ENCODE assay signal across 17 cellular contexts in the genomic region with DNA sequence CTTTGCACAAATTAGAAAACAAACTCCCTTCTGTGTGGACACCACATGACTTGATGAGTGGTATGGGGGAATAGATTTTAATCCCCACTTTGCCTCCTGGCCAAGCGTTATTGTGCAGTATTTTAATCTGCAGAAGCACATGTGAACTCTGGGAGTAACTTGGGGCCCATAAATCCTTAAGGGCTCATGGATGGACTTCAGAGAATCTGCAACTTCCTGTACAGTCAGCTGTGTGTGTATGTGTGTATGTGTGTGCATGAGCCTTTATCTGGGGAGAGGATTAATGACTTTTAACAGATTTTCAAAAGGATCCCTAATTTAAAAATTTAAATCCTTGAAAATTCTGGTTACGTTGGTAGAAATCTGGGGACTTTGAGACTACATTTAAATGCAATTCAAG.
"Had no signal": no experiment of that assay in that cellular context is flagged by ENCODE, and none has a peak within 500 bp of the region (broad histone marks: within the 10 kb centered on the region; RNA-seq: fewer than 3 reads in every experiment).

No MANE protein-coding gene starts in this region.

- FAIRE-seq: kidney had no signal

- H3K27me3 Mint-ChIP-seq: naive thymus-derived CD4-positive, alpha-beta T cell had no signal

- H3K27ac ChIP-seq: colonic mucosa, esophagus squamous epithelium, foreskin keratinocyte, hepatocyte, ovary, tibial artery, upper lobe of left lung, uterus had no signal

- H3K9me3 ChIP-seq: colonic mucosa, esophagus squamous epithelium, ovary, tibial artery, upper lobe of left lung, uterus had no signal

- H3K4me3 ChIP-seq: colonic mucosa, esophagus squamous epithelium, hepatocyte, ovary, smooth muscle cell, tibial artery, upper lobe of left lung, uterus had no signal

- H3K27me3 ChIP-seq: colonic mucosa, esophagus squamous epithelium, hepatocyte, ovary, tibial artery, upper lobe of left lung, uterus had no signal

- H3K36me3 ChIP-seq: colonic mucosa, esophagus squamous epithelium, ovary, tibial artery, upper lobe of left lung had no signal

- H3K9me3 Mint-ChIP-seq: naive thymus-derived CD4-positive, alpha-beta T cell had no signal

- DNase-seq: colonic mucosa; dermis blood vessel endothelial cell; esophagus squamous epithelium; foreskin keratinocyte; head of caudate nucleus; kidney; left colon; naive thymus-derived CD4-positive, alpha-beta T cell; ovary; right cardiac atrium; stimulated activated CD4-positive, alpha-beta T cell treated with anti-CD3 and anti-CD28 coated beads, Interleukin-2, amount 100 ng/mL, for 48 hours; stimulated activated naive CD4-positive, alpha-beta T cell treated with Interleukin-2 at 50 U/mL for 16 hours; tibial artery; upper lobe of left lung; uterus had no signal

- H3K27ac Mint-ChIP-seq: naive thymus-derived CD4-positive, alpha-beta T cell had no signal

- H3K36me3 Mint-ChIP-seq: naive thymus-derived CD4-positive, alpha-beta T cell had no signal

- H3K4me3 Mint-ChIP-seq: naive thymus-derived CD4-positive, alpha-beta T cell had no signal
